ENCODE assay signal across 9 cellular contexts in the genomic region with DNA sequence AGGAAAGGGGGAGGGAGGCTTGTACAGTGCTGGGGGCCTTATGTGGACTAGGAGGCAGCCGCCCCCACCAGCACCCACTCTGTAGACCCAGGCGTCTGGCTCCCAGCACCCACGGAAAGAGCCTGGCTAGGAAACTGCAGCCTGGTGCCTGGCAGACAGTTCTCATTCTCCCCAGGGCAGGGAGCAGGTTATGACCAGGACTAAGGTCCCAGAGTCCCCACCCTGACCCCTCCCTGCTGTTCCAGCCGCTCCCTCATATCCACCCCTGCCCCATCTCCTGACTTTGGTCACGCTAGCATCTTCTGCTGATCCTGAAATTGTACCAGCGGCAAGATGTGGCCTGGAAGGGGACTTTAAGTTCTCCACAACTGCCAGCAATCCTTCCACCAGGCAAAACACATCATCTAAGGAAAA. TPM values are rescaled to one million over a fixed set of nuclear protein-coding genes. Genes with fewer than 3 reads are reported as not detected.
DNase-seq lines count a peak whose midpoint lies in the region; ATAC-seq, FAIRE-seq and TF ChIP-seq lines count a peak whose summit lies in the region.
"Had no signal": no experiment of that assay in that cellular context is flagged by ENCODE, and none has a peak within 500 bp of the region (broad histone marks: within the 10 kb centered on the region; RNA-seq: fewer than 3 reads in every experiment).

A gene with protein sequence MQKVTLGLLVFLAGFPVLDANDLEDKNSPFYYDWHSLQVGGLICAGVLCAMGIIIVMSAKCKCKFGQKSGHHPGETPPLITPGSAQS (plus strand): TSS at position 286 of the 414 bp plus-strand sequence. CDS start 3,554 bp downstream, outside the sequence.

- no peak for ATAC-seq in GM21423 (IDR thresholded peaks at IDR 0.05; ENCODE audit: unreplicated experiment)

- H3K4me1 ChIP-seq in HEK293 (ENCODE audit: control insufficient read depth, insufficient read depth, low read length) (peaks cover 2% of the 10 kb centered on the region; the same call in 1 of the 2 replicates), kidney (ENCODE audit: control insufficient read depth in 1 of 2, insufficient read depth in 1 of 2, low read depth in 1 of 2, low read length in 2 of 2) (peaks cover 3 to 4% of the 10 kb centered on the region in 2 donors), smooth muscle cell (ENCODE audit: low read depth) (peaks cover 7% of the 10 kb centered on the region)

- no peak within 1 kb of the TSS for H3K27ac ChIP-seq in HEK293 (ENCODE audit: extremely low read depth, low read depth, low read length)
- H3K27ac ChIP-seq in angular gyrus (ENCODE audit: low read depth, low read length): peak within 1 kb of the TSS; percentile 97
- no peak within 1 kb of the TSS for H3K27ac ChIP-seq in kidney (ENCODE audit: low read depth in 2 of 2, low read length in 2 of 2)
- H3K27ac ChIP-seq in smooth muscle cell (ENCODE audit: low read depth): no peak within 1 kb of the TSS

- POLR2A ChIA-PET in HEK293 (lab: Yijun Ruan, JAX): no interaction called here

- peak within 1 kb of the TSS; percentile 50 for H2AFZ ChIP-seq in smooth muscle cell (ENCODE audit: low read depth)

- CTCF ChIA-PET in HEK293 (lab: Yijun Ruan, JAX): interaction anchor here (0.7 to 6.9 kb wide), 30 partner anchors 8 to 379 kb away, joined by 3 to 101 read pairs (median 7); a partner anchor contains a TSS

- 76% methylated on average over 2 of the region's 6 CpGs for WGBS in smooth muscle cell (ENCODE audit: low lambda C conversion rate)

- no peaks in the 10 kb centered on the region for H3K27me3 ChIP-seq in smooth muscle cell (ENCODE audit: low read depth)

- peak within 1 kb of the TSS in 1 of 2 donors; percentile 16 for H3K9ac ChIP-seq in kidney (ENCODE audit: low read length in 2 of 2)
- H3K9ac ChIP-seq in smooth muscle cell (ENCODE audit: low read depth): no peak within 1 kb of the TSS

- no peak for FAIRE-seq in kidney (lab: Jason Lieb, UNC)

- H3K4me3 ChIP-seq in HEK293 (ENCODE audit: low read depth, low read length): peak within 1 kb of the TSS; percentile 7
- peak within 1 kb of the TSS; percentile 34 to 46 for H3K4me3 ChIP-seq in kidney (ENCODE audit: low read length in 2 of 2)
- peak within 1 kb of the TSS; percentile 43 for H3K4me3 ChIP-seq in smooth muscle cell

- peak within 1 kb of the TSS; percentile 76 for H3K4me2 ChIP-seq in smooth muscle cell

- intact Hi-C loops in kidney (cut with DNase I): no loop called here

- TF ChIP-seq CTCF in HEK293 (tag by site-specific recombination; IDR thresholded peaks at IDR 0.05) (no peak), kidney (IDR thresholded peaks at IDR 0.05; ENCODE audit: borderline replicate concordance, extremely low read depth, insufficient read depth) (no peak), smooth muscle cell (IDR thresholded peaks at IDR 0.05; ENCODE audit: borderline replicate concordance, insufficient read depth, poor library complexity, severe bottlenecking) (no peak)

- H3F3A ChIP-seq in smooth muscle cell (ENCODE audit: low read depth): no peaks in the 10 kb centered on the region

- H4K20me1 ChIP-seq in smooth muscle cell (ENCODE audit: low read depth): no peaks in the 10 kb centered on the region

- H3K79me2 ChIP-seq in smooth muscle cell (ENCODE audit: low read depth): no peaks in the 10 kb centered on the region

- no peaks in the 10 kb centered on the region; a peak in 1 of 3 replicates for H3K36me3 ChIP-seq in HEK293 (ENCODE audit: control insufficient read depth in 2 of 2, insufficient read depth in 1 of 2, low read length in 2 of 2)
- no peaks in the 10 kb centered on the region for H3K36me3 ChIP-seq in kidney (ENCODE audit: control insufficient read depth in 1 of 2, insufficient read depth in 2 of 2, low read length in 2 of 2)
- H3K36me3 ChIP-seq in smooth muscle cell (ENCODE audit: low read depth): no peaks in the 10 kb centered on the region

- no peak for DNase-seq in kidney
- no peak for DNase-seq in smooth muscle cell (lab: John Stamatoyannopoulos, UW; ENCODE audit: unreplicated experiment)
- no peak for DNase-seq in SW480 (ENCODE audit: low spot score)
- no peak for DNase-seq in T1000 (lab: John Stamatoyannopoulos, UW)
- DNase-seq in activated gamma-delta T cell treated with Interleukin-2 at 50 U/mL for 16 hours: no peak

- no peaks in the 10 kb centered on the region for H3K9me3 ChIP-seq in HEK293 (ENCODE audit: control insufficient read depth, insufficient read depth, low read depth, low read length)
- H3K9me3 ChIP-seq in kidney (ENCODE audit: control insufficient read depth in 1 of 2, low read length in 2 of 2): no peaks in the 10 kb centered on the region
- no peaks in the 10 kb centered on the region for H3K9me3 ChIP-seq in smooth muscle cell (replicated peaks; ENCODE audit: low read depth)

TF ChIP-seq in HEK293, 187 proteins besides CTCF, POLR2A, EP300 and RAD21:
- TF ChIP-seq EGR2 (tag by site-specific recombination; IDR thresholded peaks at IDR 0.05; ENCODE audit: low read depth) (peak; percentile 81), ZNF350 (tag by site-specific recombination; IDR thresholded peaks at IDR 0.05) (no peak), SETDB1 (IDR thresholded peaks at IDR 0.05; ENCODE audit: insufficient read length, low read length) (no peak), ZFHX2 (tag by site-specific recombination; conservative IDR thresholded peaks at IDR 0.05) (peak; percentile 78), KLF1 (tag by site-specific recombination; IDR thresholded peaks at IDR 0.05) (peak; percentile 56), ZNF658 (tag by site-specific recombination; IDR thresholded peaks at IDR 0.05) (no peak)
TF ChIP-seq in HEK293: peak in this region for 3.

RNA-seq across cellular contexts. Expression of the gene that starts here (rescaled TPM):
- total RNA-seq in kidney (33.7 TPM), smooth muscle cell (26.3 and 37.0 TPM in 2 replicates)
- polyA plus RNA-seq in kidney (ENCODE audit: insufficient read depth, low read depth, low replicate concordance) (26.4 TPM), smooth muscle cell (23.0 and 67.1 TPM in 2 replicates)
- total RNA-seq: T-helper 1 cell treated with Interleukin-12 subunit alpha and Interleukin-12 subunit beta and Interleukin-4 antibody, amounts not matched to agents 30 ng/mL and 1 ng/mL, for 36 hours had no signal
